ENCODE assay signal across 8 cellular contexts in the genomic region with DNA sequence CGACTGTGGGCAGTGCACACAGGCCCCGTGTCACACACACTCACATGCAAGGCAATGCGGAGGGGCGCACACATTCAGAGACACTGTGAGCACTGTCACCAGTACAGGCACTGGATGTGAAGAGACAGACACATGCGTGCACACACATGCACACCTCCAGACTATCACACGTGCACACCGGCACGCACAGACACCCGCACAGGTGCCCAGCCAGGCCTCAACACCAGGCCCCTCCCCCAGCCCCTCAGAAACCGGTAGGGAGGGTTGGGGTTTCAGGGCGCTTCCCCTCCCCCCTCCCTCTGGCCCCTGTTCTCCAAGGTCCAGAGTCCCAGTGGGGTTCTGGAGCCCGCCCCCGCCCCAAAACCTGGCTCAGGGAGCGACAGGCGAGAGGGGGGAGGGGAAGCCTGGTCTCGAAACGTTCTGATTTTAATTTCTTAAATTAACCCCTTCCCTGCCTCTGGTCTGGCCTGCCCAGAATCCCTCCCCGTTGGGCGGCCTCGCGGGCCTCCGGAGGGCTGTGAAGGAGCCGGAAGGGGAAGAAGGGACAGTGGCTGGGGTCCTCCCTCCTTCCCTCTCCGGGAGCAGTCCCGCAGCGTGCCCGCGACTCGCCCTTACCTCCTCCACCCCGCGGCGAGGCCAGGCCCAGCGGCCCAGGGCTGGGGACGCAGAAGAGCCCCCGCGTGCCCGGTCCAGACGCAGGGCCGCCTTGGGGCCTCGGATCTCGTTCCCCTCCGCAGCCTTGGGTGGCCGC. TPM values are rescaled to one million over a fixed set of nuclear protein-coding genes. Genes with fewer than 3 reads are reported as not detected.
DNase-seq lines count a peak whose midpoint lies in the region; ATAC-seq and TF ChIP-seq lines count a peak whose summit lies in the region.

No MANE protein-coding gene starts in this region.

- H3K27me3 ChIP-seq in HUES6 (ENCODE audit: control insufficient read depth, insufficient read depth, low read length) (peaks cover 58% of the 10 kb centered on the region), heart left ventricle (peaks cover 0 to 41% (median 8%) of the 10 kb centered on the region in 9 donors)

- H3K27ac ChIP-seq in HUES6 (ENCODE audit: low read depth, low read length): no peak overlapping the region
- H3K27ac ChIP-seq in heart left ventricle: no peak overlapping the region

- H3K4me1 ChIP-seq in HUES6 (ENCODE audit: control insufficient read depth, insufficient read depth, low read length) (peaks cover 6% of the 10 kb centered on the region), heart left ventricle (peaks cover 0 to 20% (median 8%) of the 10 kb centered on the region in 12 donors)

- H3K4me3 ChIP-seq in HUES6 (ENCODE audit: low read depth, low read length): peak overlapping the region; percentile 65
- peak overlapping the region; percentile 46 to 78 (median 63) for H3K4me3 ChIP-seq in heart left ventricle
- H3K4me3 ChIP-seq in skeletal muscle cell (ENCODE audit: low read depth, low read length): peak overlapping the region; percentile 70

- H3K9ac ChIP-seq in HUES6 (ENCODE audit: low read length): peak overlapping the region; percentile 9

- ATAC-seq in GM21381 (IDR thresholded peaks at IDR 0.05; ENCODE audit: unreplicated experiment): peak; percentile 14
- ATAC-seq in heart left ventricle: peak in 3 of 4 donors; percentile 22 to 38 (median 28)

- H3K36me3 ChIP-seq in HUES6 (ENCODE audit: control insufficient read depth, insufficient read depth, low read length) (no peaks in the 10 kb centered on the region), heart left ventricle (no peaks in the 10 kb centered on the region)

- intact Hi-C loops in heart left ventricle (cut with DNase I): no loop called here

- TF ChIP-seq POLR2A in heart left ventricle (IDR thresholded peaks at IDR 0.05): no peak

- WGBS in heart left ventricle, 4 donors: 2 to 5% (median 4%) methylated on average over 17 to 43 of the region's 43 CpGs

- TF ChIP-seq CTCF in heart left ventricle (IDR thresholded peaks at IDR 0.05): no peak

- peak; percentile 49 for DNase-seq in D341Med (ENCODE audit: low spot score)
- peak; percentile 55 to 57 for DNase-seq in activated T-cell treated with anti-CD3 and anti-CD28 coated beads, Interleukin-2, amount 50 U/mL, for 48 hours
- DNase-seq in heart left ventricle: peak in 1 of 5 donors; percentile 71
- DNase-seq in skeletal muscle cell (ENCODE audit: low read depth): no peak
- no peak for DNase-seq in inferior parietal cortex (ENCODE audit: extremely low spot score)
- DNase-seq in cerebellar nuclear complex (lab: John Stamatoyannopoulos, UW): no peak

- H3K9me3 ChIP-seq in HUES6 (ENCODE audit: control insufficient read depth, insufficient read depth, low read depth, low read length) (no peaks in the 10 kb centered on the region), heart left ventricle (no peaks in the 10 kb centered on the region)

RNA-seq across cellular contexts. Expression of a gene that starts 0.6 kb away (rescaled TPM):
- total RNA-seq in heart left ventricle: 1 to 10 TPM in 4 of 9 donors, under 1 TPM in 5; 0.23 to 3.6 (median 0.81) TPM
- polyA plus RNA-seq in heart left ventricle: under 1 TPM; 0.21 to 0.42 TPM

RNA-seq across cellular contexts. Expression of a gene that starts 9.6 kb away (rescaled TPM):
- not detected for total RNA-seq in heart left ventricle
- polyA plus RNA-seq in heart left ventricle: not detected

RNA-seq across cellular contexts. Expression of a gene that starts 49.6 kb away (rescaled TPM):
- 100 to 1,000 TPM; 156 to 234 (median 198) TPM for total RNA-seq in heart left ventricle
- polyA plus RNA-seq in heart left ventricle: 100 to 1,000 TPM; 261 to 328 TPM

RNA-seq across cellular contexts. Expression of a gene that starts 50.7 kb away (rescaled TPM):
- total RNA-seq in heart left ventricle: 100 to 1,000 TPM in 2 of 9 donors, 10 to 100 TPM in 7; 57.2 to 153 (median 85.1) TPM
- polyA plus RNA-seq in heart left ventricle: 100 to 1,000 TPM in 1 of 2 donors, 10 to 100 TPM in 1; 90.8 to 155 TPM

Comparison
In these comparisons a context has a peak if more than half of its experiments do, and no peak if none do; other contexts are left out.
1. DNase-seq: peak in D341Med (single experiment) and activated T-cell treated with anti-CD3 and anti-CD28 coated beads, Interleukin-2, amount 50 U/mL, for 48 hours (2 of 2); none in skeletal muscle cell (single experiment), inferior parietal cortex (single experiment) and cerebellar nuclear complex (0 of 2).
2. Peak in every context shown above with its lines, with median percentiles within 50 percentile points of each other: H3K4me3 ChIP-seq.